9 cellular contexts compared by ENCODE assay signal in the genomic region with DNA sequence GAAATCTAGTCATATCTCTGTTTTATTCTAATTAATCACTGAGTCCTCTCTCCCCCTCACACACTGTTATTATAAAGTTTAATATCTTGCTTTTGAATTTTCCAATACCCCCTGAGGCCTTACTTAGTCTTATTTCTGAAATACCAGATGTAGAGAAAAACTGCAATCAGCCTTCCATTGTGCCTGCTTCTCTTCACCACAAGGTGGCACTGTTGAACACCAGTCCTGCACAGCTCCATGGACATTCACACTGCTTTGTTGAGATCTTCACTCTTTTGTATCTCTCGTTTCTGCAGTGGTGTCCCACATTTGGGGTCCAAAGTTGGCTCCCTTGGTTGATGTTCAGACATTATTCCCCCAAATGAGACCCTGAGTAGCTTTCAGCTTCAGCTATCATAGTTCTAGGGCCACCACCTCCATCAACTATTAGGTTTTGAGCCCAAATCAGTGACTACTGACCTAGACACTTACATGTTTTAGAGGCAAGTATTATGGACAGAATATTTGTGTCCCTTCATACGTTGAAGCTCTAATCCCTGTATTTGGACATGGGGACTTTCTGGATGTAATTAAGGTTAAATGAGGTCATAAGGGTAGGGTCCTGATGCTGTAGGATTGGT. TPM values are rescaled to one million over a fixed set of nuclear protein-coding genes. Genes with fewer than 3 reads are reported as not detected.
DNase-seq lines count a peak whose midpoint lies in the region; ATAC-seq and TF ChIP-seq lines count a peak whose summit lies in the region.
"Had no signal": no experiment of that assay in that cellular context is flagged by ENCODE, and none has a peak within 500 bp of the region (broad histone marks: within the 10 kb centered on the region; RNA-seq: fewer than 3 reads in every experiment).

No MANE protein-coding gene starts in this region.

- peak; percentile 4 for DNase-seq in NCI-H1105 treated with DMSO at 0.1 percent for 48 hours (lab: John Stamatoyannopoulos, UW)
- no peak for DNase-seq in NCI-H1105 (lab: John Stamatoyannopoulos, UW)
- peak; percentile 63 for DNase-seq in H7
- no peak for DNase-seq in WTC11 (ENCODE audit: low spot score)
- DNase-seq in memory B cell (ENCODE audit: low spot score in 2 of 2) = no peak
- DNase-seq in D341Med (ENCODE audit: low spot score) = no peak
- DNase-seq in stimulated activated naive CD4-positive, alpha-beta T cell treated with Interleukin-2 at 50 U/mL for 16 hours (lab: John Stamatoyannopoulos, UW) = no peak

- H3K9me3 Mint-ChIP-seq in WTC11 (peaks cover 64% of the 10 kb centered on the region), memory B cell (peaks cover 23% of the 10 kb centered on the region)

- POLR2A ChIA-PET in WTC11 (lab: Charles Lee) = no interaction called here

- ATAC-seq in WTC11 (no peak), memory B cell (ENCODE audit: low read depth) (no peak), GM21381 (IDR thresholded peaks at IDR 0.05; ENCODE audit: unreplicated experiment) (no peak)
- ATAC-seq: stimulated activated effector memory CD8-positive, alpha-beta T cell treated with anti-CD3 and anti-CD28 coated beads, Interleukin-12 subunit alpha, Interleukin-12 subunit beta, amount 100 ng/mL, for 72 hours had no signal

- no peak overlapping the region for H3K4me3 ChIP-seq in H7 (ENCODE audit: insufficient read depth, low read depth, low read length)

- H3K27me3 ChIP-seq in H7 (ENCODE audit: control insufficient read depth, insufficient read depth, low read length) = no peaks in the 10 kb centered on the region

- CTCF ChIA-PET in WTC11 (lab: Charles Lee) = interaction anchor here (0.6 to 3.2 kb wide), 11 partner anchors 9 to 393 kb away, joined by 3 to 15 read pairs (median 4); no protein-coding TSS in a partner anchor

- no peaks in the 10 kb centered on the region; the same call in 1 of the 2 replicates for H3K36me3 ChIP-seq in H7 (replicated peaks; ENCODE audit: control insufficient read depth, insufficient read depth, low read length)

- H3K4me3 Mint-ChIP-seq in WTC11 (no peak overlapping the region), memory B cell (no peak overlapping the region)
- H3K4me3 Mint-ChIP-seq: stimulated activated effector memory CD8-positive, alpha-beta T cell treated with anti-CD3 and anti-CD28 coated beads, Interleukin-12 subunit alpha, Interleukin-12 subunit beta, amount 100 ng/mL, for 72 hours had no signal

- H3K4me1 Mint-ChIP-seq in WTC11 (no peaks in the 10 kb centered on the region), memory B cell (no peaks in the 10 kb centered on the region)
- H3K4me1 Mint-ChIP-seq: stimulated activated effector memory CD8-positive, alpha-beta T cell treated with anti-CD3 and anti-CD28 coated beads, Interleukin-12 subunit alpha, Interleukin-12 subunit beta, amount 100 ng/mL, for 72 hours had no signal

- H3K27ac Mint-ChIP-seq in WTC11 (no peak overlapping the region), memory B cell (peak overlapping the region; percentile 80)
- H3K27ac Mint-ChIP-seq: stimulated activated effector memory CD8-positive, alpha-beta T cell treated with anti-CD3 and anti-CD28 coated beads, Interleukin-12 subunit alpha, Interleukin-12 subunit beta, amount 100 ng/mL, for 72 hours had no signal

- H3K27me3 Mint-ChIP-seq in WTC11 (ENCODE audit: low read depth) (peaks cover 13% of the 10 kb centered on the region), memory B cell (peaks cover 4% of the 10 kb centered on the region)

- peak; percentile 89 for TF ChIP-seq CTCF in WTC11 (IDR thresholded peaks at IDR 0.05)

- peaks cover 54% of the 10 kb centered on the region for H3K36me3 Mint-ChIP-seq in WTC11
- H3K36me3 Mint-ChIP-seq in memory B cell = peaks cover 31% of the 10 kb centered on the region

TF ChIP-seq in WTC11, 78 proteins besides CTCF, POLR2A, EP300 and RAD21:
- TF ChIP-seq CREB1 (CRISPR knock-in tag; IDR thresholded peaks at IDR 0.05) (no peak), ERG (CRISPR knock-in tag; IDR thresholded peaks at IDR 0.05) (no peak), GRHL2 (CRISPR knock-in tag; IDR thresholded peaks at IDR 0.05; ENCODE audit: insufficient replicate concordance, severe bottlenecking) (no peak), FOXP1 (CRISPR knock-in tag; IDR thresholded peaks at IDR 0.05; ENCODE audit: borderline replicate concordance) (no peak), SMAD4 (CRISPR knock-in tag; IDR thresholded peaks at IDR 0.05) (no peak), ZNF281 (CRISPR knock-in tag; IDR thresholded peaks at IDR 0.05) (no peak), NR2C2 (CRISPR knock-in tag; IDR thresholded peaks at IDR 0.05) (no peak), ZNF416 (CRISPR knock-in tag; IDR thresholded peaks at IDR 0.05) (no peak), MAX (CRISPR knock-in tag; IDR thresholded peaks at IDR 0.05) (no peak), TEAD4 (CRISPR knock-in tag; IDR thresholded peaks at IDR 0.05) (no peak)
- TF ChIP-seq, protein P1, sequence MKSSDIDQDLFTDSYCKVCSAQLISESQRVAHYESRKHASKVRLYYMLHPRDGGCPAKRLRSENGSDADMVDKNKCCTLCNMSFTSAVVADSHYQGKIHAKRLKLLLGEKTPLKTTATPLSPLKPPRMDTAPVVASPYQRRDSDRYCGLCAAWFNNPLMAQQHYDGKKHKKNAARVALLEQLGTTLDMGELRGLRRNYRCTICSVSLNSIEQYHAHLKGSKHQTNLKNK (CRISPR knock-in tag; IDR thresholded peaks at IDR 0.05) = no peak
TF ChIP-seq in WTC11: peak in this region for 0.

RNA-seq across cellular contexts. Expression of gene BOD1, which starts 24.3 kb away (rescaled TPM):
- 140 and 168 TPM in 2 replicates for total RNA-seq in H7 (2014; rRNA removed; shearing (Covaris generic))
- 117 to 123 TPM (median 120 TPM) in 3 replicates for total RNA-seq in WTC11 (2021)

Comparison
In these comparisons a context has a peak if more than half of its experiments do, and no peak if none do; other contexts are left out.
1. DNase-seq: peak in NCI-H1105 treated with DMSO at 0.1 percent for 48 hours (single experiment) and H7 (single experiment); none in NCI-H1105 (single experiment), WTC11 (single experiment), memory B cell (0 of 2), D341Med (single experiment) and stimulated activated naive CD4-positive, alpha-beta T cell treated with Interleukin-2 at 50 U/mL for 16 hours (single experiment).